2 cellular contexts compared by ENCODE assay signal in the genomic region with DNA sequence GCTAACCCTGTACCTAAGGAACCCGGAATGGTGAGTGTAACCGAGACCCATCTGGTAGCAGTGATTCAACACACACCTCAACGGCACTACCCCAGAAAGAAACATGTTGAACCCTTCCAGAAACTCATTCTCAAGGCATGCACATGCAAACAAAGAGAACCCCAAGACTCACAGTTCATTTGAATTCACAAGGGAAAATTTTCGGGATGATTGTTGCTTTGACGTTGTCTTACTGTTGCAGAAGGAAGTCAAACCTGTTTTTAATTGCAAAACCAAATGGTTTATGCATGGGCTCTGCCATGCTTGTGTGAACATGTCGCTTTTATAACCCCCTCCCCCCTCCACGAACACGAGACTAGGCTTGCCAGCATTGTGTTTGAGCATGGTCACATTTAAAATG.
TF ChIP-seq lines count a peak whose summit lies in the region.

No MANE protein-coding gene starts in this region.

TF ChIP-seq in GM23338, 12 proteins besides CTCF, POLR2A, EP300 and RAD21 (continues in another document):
- no peak for TF ChIP-seq NANOG (IDR thresholded peaks at IDR 0.05; ENCODE audit: borderline replicate concordance)
- TF ChIP-seq ETS1 (IDR thresholded peaks at IDR 0.05): no peak
- no peak for TF ChIP-seq STAT1 (IDR thresholded peaks at IDR 0.05; ENCODE audit: unreplicated experiment)
- TF ChIP-seq JUNB (IDR thresholded peaks at IDR 0.05; ENCODE audit: unreplicated experiment): no peak
- TF ChIP-seq, protein P1, sequence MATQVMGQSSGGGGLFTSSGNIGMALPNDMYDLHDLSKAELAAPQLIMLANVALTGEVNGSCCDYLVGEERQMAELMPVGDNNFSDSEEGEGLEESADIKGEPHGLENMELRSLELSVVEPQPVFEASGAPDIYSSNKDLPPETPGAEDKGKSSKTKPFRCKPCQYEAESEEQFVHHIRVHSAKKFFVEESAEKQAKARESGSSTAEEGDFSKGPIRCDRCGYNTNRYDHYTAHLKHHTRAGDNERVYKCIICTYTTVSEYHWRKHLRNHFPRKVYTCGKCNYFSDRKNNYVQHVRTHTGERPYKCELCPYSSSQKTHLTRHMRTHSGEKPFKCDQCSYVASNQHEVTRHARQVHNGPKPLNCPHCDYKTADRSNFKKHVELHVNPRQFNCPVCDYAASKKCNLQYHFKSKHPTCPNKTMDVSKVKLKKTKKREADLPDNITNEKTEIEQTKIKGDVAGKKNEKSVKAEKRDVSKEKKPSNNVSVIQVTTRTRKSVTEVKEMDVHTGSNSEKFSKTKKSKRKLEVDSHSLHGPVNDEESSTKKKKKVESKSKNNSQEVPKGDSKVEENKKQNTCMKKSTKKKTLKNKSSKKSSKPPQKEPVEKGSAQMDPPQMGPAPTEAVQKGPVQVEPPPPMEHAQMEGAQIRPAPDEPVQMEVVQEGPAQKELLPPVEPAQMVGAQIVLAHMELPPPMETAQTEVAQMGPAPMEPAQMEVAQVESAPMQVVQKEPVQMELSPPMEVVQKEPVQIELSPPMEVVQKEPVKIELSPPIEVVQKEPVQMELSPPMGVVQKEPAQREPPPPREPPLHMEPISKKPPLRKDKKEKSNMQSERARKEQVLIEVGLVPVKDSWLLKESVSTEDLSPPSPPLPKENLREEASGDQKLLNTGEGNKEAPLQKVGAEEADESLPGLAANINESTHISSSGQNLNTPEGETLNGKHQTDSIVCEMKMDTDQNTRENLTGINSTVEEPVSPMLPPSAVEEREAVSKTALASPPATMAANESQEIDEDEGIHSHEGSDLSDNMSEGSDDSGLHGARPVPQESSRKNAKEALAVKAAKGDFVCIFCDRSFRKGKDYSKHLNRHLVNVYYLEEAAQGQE (IDR thresholded peaks at IDR 0.05; ENCODE audit: unreplicated experiment): no peak
- TF ChIP-seq POLR2AphosphoS5 (IDR thresholded peaks at IDR 0.05; ENCODE audit: low read depth): no peak
- TF ChIP-seq ZNF331 (CRISPR knock-in tag; IDR thresholded peaks at IDR 0.05; ENCODE audit: low read depth): no peak
- TF ChIP-seq EZH2phosphoT487 (IDR thresholded peaks at IDR 0.05; ENCODE audit: unreplicated experiment): no peak
- TF ChIP-seq CREB1 (CRISPR knock-in tag; IDR thresholded peaks at IDR 0.05; ENCODE audit: low read depth): no peak
- TF ChIP-seq ZNF114 (CRISPR knock-in tag; IDR thresholded peaks at IDR 0.05): no peak
- no peak for TF ChIP-seq EZH2 (IDR thresholded peaks at IDR 0.05; ENCODE audit: low read depth, unreplicated experiment)

TF ChIP-seq in H1, 55 proteins besides CTCF, POLR2A, EP300 and RAD21:
- TF ChIP-seq PHF8 (conservative IDR thresholded peaks at IDR 0.05; ENCODE audit: low read depth, low read length) (no peak), MAFK (IDR thresholded peaks at IDR 0.05; ENCODE audit: low read depth, low read length) (no peak), RFX5 (IDR thresholded peaks at IDR 0.05; ENCODE audit: borderline replicate concordance, low read depth, low read length) (no peak), SIRT6 (IDR thresholded peaks at IDR 0.05; ENCODE audit: low read length) (no peak), CBX5 (IDR thresholded peaks at IDR 0.05; ENCODE audit: low read depth, low read length) (no peak), BRCA1 (IDR thresholded peaks at IDR 0.05; ENCODE audit: low read depth, low read length) (no peak), POLR2AphosphoS5 (IDR thresholded peaks at IDR 0.05; ENCODE audit: low read depth, low read length) (no peak), JUN (IDR thresholded peaks at IDR 0.05; ENCODE audit: low read depth, low read length) (no peak), RNF2 (IDR thresholded peaks at IDR 0.05; ENCODE audit: borderline replicate concordance, low read depth, low read length, missing control alignments, poor library complexity, severe bottlenecking) (no peak), TEAD4 (IDR thresholded peaks at IDR 0.05; ENCODE audit: low read depth, low read length) (no peak), CHD2 (IDR thresholded peaks at IDR 0.05; ENCODE audit: low read length) (no peak), MAX (IDR thresholded peaks at IDR 0.05) (no peak), SIX5 (IDR thresholded peaks at IDR 0.05; ENCODE audit: low read depth, low read length) (no peak), POU5F1 (IDR thresholded peaks at IDR 0.05; ENCODE audit: low read depth, low read length) (no peak), ASH2L (IDR thresholded peaks at IDR 0.05; ENCODE audit: low read length) (no peak)
